Comparison of ENCODE assay signal across 11 cellular contexts in genomic region chr19:42876596-42876995, GRCh38. TPM values are rescaled to one million over a fixed set of nuclear protein-coding genes. Genes with fewer than 3 reads are reported as not detected.
DNase-seq lines count a peak whose midpoint lies in the region; ATAC-seq, FAIRE-seq and TF ChIP-seq lines count a peak whose summit lies in the region.
"Not testable (repeated sequence)": the region's sequence is repeated elsewhere in the genome, so short reads cannot be mapped to it uniquely, and the experiment has no call there.
"Had no signal": no experiment of that assay in that cellular context is flagged by ENCODE, and none has a peak within 500 bp of the region (broad histone marks: within the 10 kb centered on the region; RNA-seq: fewer than 3 reads in every experiment).

No MANE protein-coding gene starts in this region.

- not testable (repeated sequence) for FAIRE-seq in astrocyte (lab: Jason Lieb, UNC)

- H3K4me1 ChIP-seq in astrocyte (ENCODE audit: insufficient read depth, low read length) (peaks cover 22% of the 10 kb centered on the region), foreskin keratinocyte (peaks cover 25% of the 10 kb centered on the region)

- ATAC-seq in foreskin keratinocyte = not testable (repeated sequence)

- peaks cover 26% of the 10 kb centered on the region for H3K9me3 Mint-ChIP-seq in astrocyte (ENCODE audit: unreplicated experiment)

- not testable (repeated sequence) for H3K4me3 ChIP-seq in astrocyte (ENCODE audit: insufficient read depth, low read depth, low read length); epithelial cell of esophagus (ENCODE audit: low read length)

- H3K27ac ChIP-seq in astrocyte (ENCODE audit: low read depth, low read length) (peak overlapping the region; percentile 93), foreskin keratinocyte (peak overlapping the region; percentile 74)

- not testable (repeated sequence) for H3K36me3 ChIP-seq in astrocyte (ENCODE audit: insufficient read depth, low read length)

- not testable (repeated sequence) for H3K27ac Mint-ChIP-seq in astrocyte (ENCODE audit: unreplicated experiment)

- H3K9me3 ChIP-seq in astrocyte (ENCODE audit: insufficient read depth, low read depth, low read length) = not testable (repeated sequence)

- DNase-seq in A172 (ENCODE audit: low spot score) (peak; percentile 80), ELR (ENCODE audit: low read depth) (peak; percentile 65), HT1080 (ENCODE audit: low read depth) (peak; percentile 38), RPMI7951 (ENCODE audit: low read depth) (peak; percentile 21), astrocyte (ENCODE audit: low read depth) (peak; percentile 83), epithelial cell of esophagus (ENCODE audit: low read depth) (peak; percentile 27), foreskin keratinocyte (peak in 1 of 2 donors; percentile 59), non-pigmented ciliary epithelial cell (ENCODE audit: low read depth) (peak; percentile 31)

- H3K9ac ChIP-seq in astrocyte (ENCODE audit: low read length) = peak overlapping the region; percentile 77

- not testable (repeated sequence) for H3K36me3 Mint-ChIP-seq in astrocyte (ENCODE audit: low read depth, unreplicated experiment)

- not testable (repeated sequence) for H4K20me1 ChIP-seq in astrocyte (ENCODE audit: insufficient read depth, low read length)

- not testable (repeated sequence) for H3K4me2 ChIP-seq in astrocyte (ENCODE audit: low read length)

- not testable (repeated sequence) for H3K27me3 Mint-ChIP-seq in astrocyte (ENCODE audit: low read depth, unreplicated experiment)

- not testable (repeated sequence) for H3K79me2 ChIP-seq in astrocyte (ENCODE audit: insufficient read depth, low read length)

- H3K4me1 Mint-ChIP-seq in astrocyte (ENCODE audit: low read depth, unreplicated experiment) = not testable (repeated sequence)

- TF ChIP-seq CTCF in astrocyte (IDR thresholded peaks at IDR 0.05; ENCODE audit: insufficient read depth, low read depth, low read length); epithelial cell of esophagus (IDR thresholded peaks at IDR 0.05; ENCODE audit: insufficient read depth, low read depth, low read length, missing control alignments); foreskin keratinocyte (conservative IDR thresholded peaks at IDR 0.05): not testable (repeated sequence)

- not testable (repeated sequence) for H3K4me3 Mint-ChIP-seq in astrocyte (ENCODE audit: unreplicated experiment)

- H2AFZ ChIP-seq in astrocyte (ENCODE audit: low read depth, low read length) = not testable (repeated sequence)

- not testable (repeated sequence) for H3K27me3 ChIP-seq in astrocyte (ENCODE audit: insufficient read depth, low read length); foreskin keratinocyte

RNA-seq across cellular contexts. Expression of gene PSG1, which starts 2.9 kb away (rescaled TPM):
- total RNA-seq in A172 (2014; rRNA removed; shearing (Covaris generic)) = 0.43 and 1.5 TPM in 2 replicates
- 0.27 TPM in 1 of 2 replicates, not detected in the other for total RNA-seq in HT1080 (2014; rRNA removed; shearing (Covaris generic))
- polyA plus RNA-seq in HT1080 (2015; cell fraction: cytosol; rRNA removed) = 0.05 and 0.27 TPM in 2 replicates
- 0.28 and 0.45 TPM in 2 replicates for polyA plus RNA-seq in HT1080 (2015; cell fraction: nucleus; rRNA removed)
- 0.24 TPM in 1 of 2 replicates, not detected in the other for total RNA-seq in RPMI7951 (2014; rRNA removed; shearing (Covaris generic))
- 0.52 and 1.0 TPM in 2 replicates for total RNA-seq in astrocyte
- total RNA-seq in foreskin keratinocyte = not detected in 2 replicates
- not detected in 2 replicates for polyA plus RNA-seq in foreskin keratinocyte
- total RNA-seq: H4, Peyer's patch had no signal
- polyA plus RNA-seq: CD14-positive monocyte had no signal

RNA-seq across cellular contexts. Expression of gene PSG6, which starts 41.1 kb away (rescaled TPM):
- total RNA-seq in A172 (2014; rRNA removed; shearing (Covaris generic)) = not detected in 2 replicates
- total RNA-seq in HT1080 (2014; rRNA removed; shearing (Covaris generic)) = not detected in 2 replicates
- 0.14 TPM in 1 of 2 replicates, not detected in the other for polyA plus RNA-seq in HT1080 (2015; cell fraction: cytosol; rRNA removed)
- polyA plus RNA-seq in HT1080 (2015; cell fraction: nucleus; rRNA removed) = not detected in 2 replicates
- total RNA-seq in RPMI7951 (2014; rRNA removed; shearing (Covaris generic)) = not detected in 2 replicates
- 0.23 TPM in 1 of 2 replicates, not detected in the other for total RNA-seq in astrocyte
- total RNA-seq in foreskin keratinocyte = not detected in 2 replicates
- polyA plus RNA-seq in foreskin keratinocyte = not detected in 2 replicates
- total RNA-seq: H4, Peyer's patch had no signal
- polyA plus RNA-seq: CD14-positive monocyte had no signal
